Comparison of ENCODE assay signal across 1 cellular context in the genomic region with DNA sequence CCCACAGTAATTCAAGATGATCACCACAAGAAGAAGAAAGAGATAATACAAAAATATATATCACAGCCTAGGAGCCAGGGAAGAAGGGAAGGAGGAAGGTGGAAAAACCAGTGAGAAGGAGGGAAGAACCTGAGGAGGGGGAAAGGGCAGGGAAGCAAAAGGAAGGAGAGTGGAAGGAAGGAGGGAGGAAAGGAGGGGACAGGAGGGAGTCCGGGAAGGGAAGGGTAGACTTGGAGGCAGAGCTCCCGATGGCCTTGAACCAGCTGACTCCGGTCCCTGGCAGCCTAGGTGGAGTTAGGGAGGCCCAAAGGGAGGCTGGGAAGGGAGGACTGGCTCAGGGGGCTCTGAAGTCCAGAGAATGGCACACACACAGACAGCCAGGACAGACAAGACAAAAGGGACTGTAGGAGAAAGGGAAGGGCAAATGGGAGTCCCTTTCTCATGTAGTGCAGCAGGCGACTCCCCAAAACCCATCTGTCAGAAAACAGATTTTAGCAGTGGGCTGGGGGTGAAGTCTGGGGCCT.
TF ChIP-seq lines count a peak whose summit lies in the region.

No MANE protein-coding gene starts in this region.

TF ChIP-seq in HepG2, 621 proteins besides CTCF, POLR2A, EP300 and RAD21:
- peak; percentile 91 for TF ChIP-seq ZNF770 (CRISPR knock-in tag; IDR thresholded peaks at IDR 0.05)
- TF ChIP-seq, protein P1, sequence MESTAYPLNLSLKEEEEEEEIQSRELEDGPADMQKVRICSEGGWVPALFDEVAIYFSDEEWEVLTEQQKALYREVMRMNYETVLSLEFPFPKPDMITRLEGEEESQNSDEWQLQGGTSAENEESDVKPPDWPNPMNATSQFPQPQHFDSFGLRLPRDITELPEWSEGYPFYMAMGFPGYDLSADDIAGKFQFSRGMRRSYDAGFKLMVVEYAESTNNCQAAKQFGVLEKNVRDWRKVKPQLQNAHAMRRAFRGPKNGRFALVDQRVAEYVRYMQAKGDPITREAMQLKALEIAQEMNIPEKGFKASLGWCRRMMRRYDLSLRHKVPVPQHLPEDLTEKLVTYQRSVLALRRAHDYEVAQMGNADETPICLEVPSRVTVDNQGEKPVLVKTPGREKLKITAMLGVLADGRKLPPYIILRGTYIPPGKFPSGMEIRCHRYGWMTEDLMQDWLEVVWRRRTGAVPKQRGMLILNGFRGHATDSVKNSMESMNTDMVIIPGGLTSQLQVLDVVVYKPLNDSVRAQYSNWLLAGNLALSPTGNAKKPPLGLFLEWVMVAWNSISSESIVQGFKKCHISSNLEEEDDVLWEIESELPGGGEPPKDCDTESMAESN (CRISPR knock-in tag; conservative IDR thresholded peaks at IDR 0.05) = no peak
- TF ChIP-seq NRL (CRISPR knock-in tag; IDR thresholded peaks at IDR 0.05; ENCODE audit: borderline replicate concordance) = no peak
- no peak for TF ChIP-seq HNRNPLL (IDR thresholded peaks at IDR 0.05; ENCODE audit: low read depth, low read length, poor library complexity, severe bottlenecking)
- TF ChIP-seq CREM (IDR thresholded peaks at IDR 0.05) = no peak
- TF ChIP-seq CREM (CRISPR knock-in tag; IDR thresholded peaks at IDR 0.05) = no peak
- TF ChIP-seq, protein P2, sequence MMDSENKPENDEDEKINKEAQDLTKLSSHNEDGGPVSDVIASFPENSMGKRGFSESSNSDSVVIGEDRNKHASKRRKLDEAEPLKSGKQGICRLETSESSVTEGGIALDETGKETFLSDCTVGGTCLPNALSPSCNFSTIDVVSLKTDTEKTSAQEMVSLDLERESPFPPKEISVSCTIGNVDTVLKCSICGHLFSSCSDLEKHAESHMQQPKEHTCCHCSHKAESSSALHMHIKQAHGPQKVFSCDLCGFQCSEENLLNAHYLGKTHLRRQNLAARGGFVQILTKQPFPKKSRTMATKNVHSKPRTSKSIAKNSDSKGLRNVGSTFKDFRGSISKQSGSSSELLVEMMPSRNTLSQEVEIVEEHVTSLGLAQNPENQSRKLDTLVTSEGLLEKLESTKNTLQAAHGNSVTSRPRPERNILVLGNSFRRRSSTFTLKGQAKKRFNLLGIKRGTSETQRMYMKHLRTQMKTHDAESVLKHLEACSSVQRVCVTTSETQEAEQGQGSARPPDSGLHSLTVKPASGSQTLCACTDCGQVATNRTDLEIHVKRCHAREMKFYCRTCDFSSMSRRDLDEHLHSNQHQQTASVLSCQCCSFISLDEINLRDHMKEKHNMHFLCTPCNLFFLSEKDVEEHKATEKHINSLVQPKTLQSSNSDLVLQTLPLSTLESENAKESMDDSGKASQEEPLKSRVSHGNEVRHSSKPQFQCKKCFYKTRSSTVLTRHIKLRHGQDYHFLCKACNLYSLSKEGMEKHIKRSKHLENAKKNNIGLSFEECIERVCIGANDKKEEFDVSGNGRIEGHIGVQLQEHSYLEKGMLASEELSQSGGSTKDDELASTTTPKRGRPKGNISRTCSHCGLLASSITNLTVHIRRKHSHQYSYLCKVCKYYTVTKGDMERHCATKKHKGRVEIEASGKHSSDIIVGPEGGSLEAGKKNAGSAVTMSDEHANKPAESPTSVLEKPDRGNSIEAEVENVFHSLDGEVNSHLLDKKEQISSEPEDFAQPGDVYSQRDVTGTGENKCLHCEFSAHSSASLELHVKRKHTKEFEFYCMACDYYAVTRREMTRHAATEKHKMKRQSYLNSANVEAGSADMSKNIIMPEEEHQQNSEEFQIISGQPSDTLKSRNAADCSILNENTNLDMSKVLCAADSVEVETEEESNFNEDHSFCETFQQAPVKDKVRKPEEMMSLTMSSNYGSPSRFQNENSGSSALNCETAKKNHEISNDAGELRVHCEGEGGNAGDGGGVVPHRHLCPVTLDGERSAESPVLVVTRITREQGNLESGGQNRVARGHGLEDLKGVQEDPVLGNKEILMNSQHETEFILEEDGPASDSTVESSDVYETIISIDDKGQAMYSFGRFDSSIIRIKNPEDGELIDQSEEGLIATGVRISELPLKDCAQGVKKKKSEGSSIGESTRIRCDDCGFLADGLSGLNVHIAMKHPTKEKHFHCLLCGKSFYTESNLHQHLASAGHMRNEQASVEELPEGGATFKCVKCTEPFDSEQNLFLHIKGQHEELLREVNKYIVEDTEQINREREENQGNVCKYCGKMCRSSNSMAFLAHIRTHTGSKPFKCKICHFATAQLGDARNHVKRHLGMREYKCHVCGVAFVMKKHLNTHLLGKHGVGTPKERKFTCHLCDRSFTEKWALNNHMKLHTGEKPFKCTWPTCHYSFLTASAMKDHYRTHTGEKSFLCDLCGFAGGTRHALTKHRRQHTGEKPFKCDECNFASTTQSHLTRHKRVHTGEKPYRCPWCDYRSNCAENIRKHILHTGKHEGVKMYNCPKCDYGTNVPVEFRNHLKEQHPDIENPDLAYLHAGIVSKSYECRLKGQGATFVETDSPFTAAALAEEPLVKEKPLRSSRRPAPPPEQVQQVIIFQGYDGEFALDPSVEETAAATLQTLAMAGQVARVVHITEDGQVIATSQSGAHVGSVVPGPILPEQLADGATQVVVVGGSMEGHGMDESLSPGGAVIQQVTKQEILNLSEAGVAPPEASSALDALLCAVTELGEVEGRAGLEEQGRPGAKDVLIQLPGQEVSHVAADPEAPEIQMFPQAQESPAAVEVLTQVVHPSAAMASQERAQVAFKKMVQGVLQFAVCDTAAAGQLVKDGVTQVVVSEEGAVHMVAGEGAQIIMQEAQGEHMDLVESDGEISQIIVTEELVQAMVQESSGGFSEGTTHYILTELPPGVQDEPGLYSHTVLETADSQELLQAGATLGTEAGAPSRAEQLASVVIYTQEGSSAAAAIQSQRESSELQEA (CRISPR knock-in tag; IDR thresholded peaks at IDR 0.05; ENCODE audit: not compliant biosample characterization) = no peak
- TF ChIP-seq ZNF296 (CRISPR knock-in tag; conservative IDR thresholded peaks at IDR 0.05) = no peak
- TF ChIP-seq TCF12 (IDR thresholded peaks at IDR 0.05) = no peak
- no peak for TF ChIP-seq TCF12 (CRISPR knock-in tag; IDR thresholded peaks at IDR 0.05)
